20 cellular contexts compared by ENCODE assay signal in the genomic region with DNA sequence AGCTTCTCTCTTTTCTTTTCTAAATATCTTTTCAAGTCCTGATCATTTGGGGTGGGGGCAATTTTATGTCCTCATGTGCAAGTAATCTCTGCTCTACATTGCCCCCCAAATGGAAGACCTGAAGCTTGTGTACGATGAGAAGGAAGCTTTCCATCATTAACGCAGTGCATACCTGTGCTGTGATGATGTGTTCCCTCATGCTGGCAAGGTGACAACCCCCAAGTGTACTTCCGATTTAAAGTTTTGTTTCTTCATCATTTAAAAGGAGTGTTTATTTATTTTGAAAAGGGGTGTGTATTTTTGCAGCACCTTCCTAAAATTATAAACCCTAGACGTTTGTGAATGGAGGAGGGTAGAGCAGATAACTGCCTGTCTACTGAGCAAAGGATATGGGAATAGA. TPM values are rescaled to one million over a fixed set of nuclear protein-coding genes. Genes with fewer than 3 reads are reported as not detected.
A peak's percentile ranks its signal among the peaks of the same experiment; 100 is the strongest.
DNase-seq lines count a peak whose midpoint lies in the region; TF ChIP-seq lines count a peak whose summit lies in the region.
"Had no signal": no experiment of that assay in that cellular context is flagged by ENCODE, and none has a peak within 500 bp of the region (broad histone marks: within the 10 kb centered on the region; RNA-seq: fewer than 3 reads in every experiment).

No MANE protein-coding gene starts in this region.

- H3K9me3 ChIP-seq in adrenal gland (replicated peaks in 1 of 3) = no peaks in the 10 kb centered on the region
- H3K9me3 ChIP-seq in smooth muscle cell (replicated peaks; ENCODE audit: low read depth) = no peaks in the 10 kb centered on the region
- H3K9me3 ChIP-seq: SJCRH30 had no signal

- 77 to 86% (median 84%) methylated on average over 4 of the region's 4 CpGs for WGBS in adrenal gland, 4 donors
- WGBS in smooth muscle cell (ENCODE audit: low lambda C conversion rate) = 91% methylated on average over 4 of the region's 4 CpGs

- H4K20me1 ChIP-seq in smooth muscle cell (ENCODE audit: low read depth) = no peaks in the 10 kb centered on the region

- H3K4me2 ChIP-seq in smooth muscle cell = peak overlapping the region; percentile 39

- peaks cover 23 to 35% of the 10 kb centered on the region in 2 donors for H3K4me1 ChIP-seq in adrenal gland (replicated peaks in 1 of 2)
- H3K4me1 ChIP-seq in smooth muscle cell (ENCODE audit: low read depth) = peaks cover 20% of the 10 kb centered on the region
- H3K4me1 ChIP-seq: SJCRH30 had no signal

- H3K27ac ChIP-seq in adrenal gland (peak overlapping the region in 3 of 5 donors; percentile 49 to 87 (median 82)), smooth muscle cell (ENCODE audit: low read depth) (peak overlapping the region; percentile 85), substantia nigra (ENCODE audit: low read depth, low read length, poor library complexity, severe bottlenecking) (no peak overlapping the region)
- H3K27ac ChIP-seq: HL-60, SJCRH30 had no signal

- BruUV-seq in Calu3 (replicated peaks; lab: Mats Ljungman, UMichigan) = no TSS peak

- TF ChIP-seq CTCF in Calu3 (IDR thresholded peaks at IDR 0.05; ENCODE audit: unreplicated experiment) (no peak), adrenal gland (IDR thresholded peaks at IDR 0.05) (no peak), epithelial cell of esophagus (IDR thresholded peaks at IDR 0.05; ENCODE audit: insufficient read depth, low read depth, low read length, missing control alignments) (no peak), smooth muscle cell (IDR thresholded peaks at IDR 0.05; ENCODE audit: borderline replicate concordance, insufficient read depth, poor library complexity, severe bottlenecking) (no peak)

- POLR2A ChIA-PET in HEK293T (lab: Yijun Ruan, JAX) = no interaction called here

- no peak overlapping the region for H2AFZ ChIP-seq in smooth muscle cell (ENCODE audit: low read depth)

- no peaks in the 10 kb centered on the region for H3K36me3 ChIP-seq in adrenal gland (replicated peaks in 1 of 2)
- no peaks in the 10 kb centered on the region for H3K36me3 ChIP-seq in smooth muscle cell (ENCODE audit: low read depth)
- H3K36me3 ChIP-seq: SJCRH30 had no signal

- peaks cover 83% of the 10 kb centered on the region for H3K4me1 Mint-ChIP-seq in Calu3 (ENCODE audit: low read depth, unreplicated experiment)

- H3K36me3 Mint-ChIP-seq in Calu3 (ENCODE audit: insufficient read depth, unreplicated experiment) = peaks cover 34% of the 10 kb centered on the region

- no peaks in the 10 kb centered on the region for H3F3A ChIP-seq in smooth muscle cell (ENCODE audit: low read depth)

- H3K27me3 Mint-ChIP-seq in Calu3 (ENCODE audit: unreplicated experiment) = no peaks in the 10 kb centered on the region

- H3K4me3 ChIP-seq in adrenal gland (no peak overlapping the region), epithelial cell of esophagus (ENCODE audit: low read length) (no peak overlapping the region), smooth muscle cell (no peak overlapping the region)
- H3K4me3 ChIP-seq: SJCRH30 had no signal

- H3K27me3 ChIP-seq in adrenal gland (no peaks in the 10 kb centered on the region), smooth muscle cell (ENCODE audit: low read depth) (no peaks in the 10 kb centered on the region)
- H3K27me3 ChIP-seq: SJCRH30 had no signal

- H3K79me2 ChIP-seq in smooth muscle cell (ENCODE audit: low read depth) = no peaks in the 10 kb centered on the region

- H3K9me3 Mint-ChIP-seq in Calu3 (ENCODE audit: low read depth, unreplicated experiment) = peaks cover 4% of the 10 kb centered on the region

- peak; percentile 40 for DNase-seq in Calu3
- no peak for DNase-seq in adrenal gland
- peak; percentile 61 for DNase-seq in epithelial cell of esophagus (ENCODE audit: low read depth)
- DNase-seq in smooth muscle cell (lab: John Stamatoyannopoulos, UW; ENCODE audit: unreplicated experiment) = no peak
- no peak for DNase-seq in substantia nigra (lab: John Stamatoyannopoulos, UW)
- DNase-seq in NCI-H69 (lab: John Stamatoyannopoulos, UW) = no peak
- no peak for DNase-seq in HEK293T (ENCODE audit: extremely low spot score)
- DNase-seq: AML-193, DND-41, H7, IMR-90, NCI-H1436, NCI-H1930, NCI-H345, NCI-H524 treated with DMSO at 0.1 percent for 48 hours, SJCRH30 had no signal

- no peak for TF ChIP-seq POLR2A in adrenal gland (IDR thresholded peaks at IDR 0.05)

- H3K27ac Mint-ChIP-seq in Calu3 (ENCODE audit: unreplicated experiment) = peak overlapping the region; percentile 65

- peak overlapping the region; percentile 61 for H3K9ac ChIP-seq in smooth muscle cell (ENCODE audit: low read depth)

- H3K4me3 Mint-ChIP-seq in Calu3 (ENCODE audit: low read depth, unreplicated experiment) = no peak overlapping the region

- intact Hi-C loops in Calu3 (cut with micrococcal nuclease; ENCODE audit: unreplicated experiment) (no loop called here), adrenal gland (cut with DNase I) (no loop called here)

- CTCF ChIA-PET in Calu3 (lab: Charles Lee) = interaction anchor here (3.3 kb wide), 1 partner anchor 12 kb away, joined by 17 read pairs; no protein-coding TSS in a partner anchor
- CTCF ChIA-PET in HEK293T (lab: Yijun Ruan, JAX) = no interaction called here

TF ChIP-seq in HEK293T, 16 proteins besides CTCF, POLR2A, EP300 and RAD21:
- TF ChIP-seq SP1 (IDR thresholded peaks at IDR 0.05) (no peak), NFRKB (IDR thresholded peaks at IDR 0.05) (no peak), ZNF384 (IDR thresholded peaks at IDR 0.05) (no peak), FOXK2 (IDR thresholded peaks at IDR 0.05) (no peak)
- TF ChIP-seq, protein P1, sequence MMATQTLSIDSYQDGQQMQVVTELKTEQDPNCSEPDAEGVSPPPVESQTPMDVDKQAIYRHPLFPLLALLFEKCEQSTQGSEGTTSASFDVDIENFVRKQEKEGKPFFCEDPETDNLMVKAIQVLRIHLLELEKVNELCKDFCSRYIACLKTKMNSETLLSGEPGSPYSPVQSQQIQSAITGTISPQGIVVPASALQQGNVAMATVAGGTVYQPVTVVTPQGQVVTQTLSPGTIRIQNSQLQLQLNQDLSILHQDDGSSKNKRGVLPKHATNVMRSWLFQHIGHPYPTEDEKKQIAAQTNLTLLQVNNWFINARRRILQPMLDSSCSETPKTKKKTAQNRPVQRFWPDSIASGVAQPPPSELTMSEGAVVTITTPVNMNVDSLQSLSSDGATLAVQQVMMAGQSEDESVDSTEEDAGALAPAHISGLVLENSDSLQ (IDR thresholded peaks at IDR 0.05) = no peak

RNA-seq across cellular contexts. Expression of gene C2CD4A, which starts 45.3 kb away (rescaled TPM):
- total RNA-seq in Calu3 (2022) (17.1 and 17.6 TPM in 2 replicates), adrenal gland (under 1 TPM in 5 of 8 donors, not detected in 3; 0.07 to 0.67 (median 0.23) TPM), smooth muscle cell (0.13 TPM in 1 of 2 replicates, not detected in the other)
- polyA plus RNA-seq in adrenal gland (under 1 TPM; 0.10 to 0.42 (median 0.24) TPM), smooth muscle cell (0.35 and 0.66 TPM in 2 replicates)
- total RNA-seq: G401, H7, HT1080, IMR-90, M059J had no signal
- polyA plus RNA-seq: IMR-90 had no signal

RNA-seq across cellular contexts. Expression of gene VPS13C, which starts 51.8 kb away (rescaled TPM):
- total RNA-seq in Calu3 (2022) = 99.9 and 101 TPM in 2 replicates
- total RNA-seq in adrenal gland = 100 to 1,000 TPM in 2 of 8 donors, 10 to 100 TPM in 6; 43.1 to 114 (median 57.7) TPM
- polyA plus RNA-seq in adrenal gland = 10 to 100 TPM; 18.9 to 29.6 (median 24.9) TPM
- 33.8 and 36.9 TPM in 2 replicates for total RNA-seq in smooth muscle cell
- 2.8 and 6.2 TPM in 2 replicates for polyA plus RNA-seq in smooth muscle cell

RNA-seq across cellular contexts. Expression of gene C2CD4B, which starts 53.0 kb away (rescaled TPM):
- total RNA-seq in Calu3 (2022) (18.8 and 29.9 TPM in 2 replicates), adrenal gland (1 to 10 TPM in 5 of 8 donors, under 1 TPM in 1, not detected in 2; 0.61 to 3.2 (median 1.8) TPM), smooth muscle cell (0.72 and 0.81 TPM in 2 replicates)
- polyA plus RNA-seq in adrenal gland (1 to 10 TPM in 1 of 3 donors, under 1 TPM in 1, not detected in 1; 0.97 to 3.6 TPM), smooth muscle cell (0.71 and 0.98 TPM in 2 replicates)
- total RNA-seq: G401, HT1080, IMR-90, M059J, SJCRH30 had no signal
- polyA plus RNA-seq: IMR-90 had no signal

Comparison
In these comparisons a context has a peak if more than half of its experiments do, and no peak if none do; other contexts are left out.
1. DNase-seq: peak in Calu3 (single experiment) and epithelial cell of esophagus (single experiment); none in adrenal gland (0 of 7), smooth muscle cell (single experiment), substantia nigra (0 of 49), NCI-H69 (single experiment) and HEK293T (single experiment).
2. RNA of gene C2CD4A, which starts 45.3 kb away (total RNA-seq): 17.1 to 17.6 TPM in Calu3; 0.13 TPM in smooth muscle cell and 0.07 to 0.67 TPM in adrenal gland; every median in the first group is over 10 times any median in the second.